ENCODE assay signal across 1 cellular context in genomic region chr15:98528056-98528725, GRCh38.
TF ChIP-seq lines count a peak whose summit lies in the region.

No MANE protein-coding gene starts in this region.

TF ChIP-seq in HepG2, 621 proteins besides CTCF, POLR2A, EP300 and RAD21 (continued from another document and continues in another):
- TF ChIP-seq ARID5B (CRISPR knock-in tag; IDR thresholded peaks at IDR 0.05) (peak; percentile 89), FOXA1 (IDR thresholded peaks at IDR 0.05) (no peak), FOXA1 (CRISPR knock-in tag; IDR thresholded peaks at IDR 0.05) (peak; percentile 73), MLXIP (CRISPR knock-in tag; IDR thresholded peaks at IDR 0.05; ENCODE audit: borderline replicate concordance) (no peak), MYNN (CRISPR knock-in tag; IDR thresholded peaks at IDR 0.05; ENCODE audit: low read depth) (no peak), CBX5 (CRISPR knock-in tag; IDR thresholded peaks at IDR 0.05; ENCODE audit: borderline replicate concordance) (0 out of 2 replicates have a peak, but pooled peaks have one; percentile 28), RXRB (CRISPR knock-in tag; IDR thresholded peaks at IDR 0.05; ENCODE audit: borderline replicate concordance) (peak; percentile 89), ZNF510 (CRISPR knock-in tag; IDR thresholded peaks at IDR 0.05; ENCODE audit: low read depth) (no peak), HOMEZ (CRISPR knock-in tag; IDR thresholded peaks at IDR 0.05; ENCODE audit: low read depth) (0 out of 2 replicates have a peak, but pooled peaks have one; percentile 33), SOX13 (IDR thresholded peaks at IDR 0.05) (no peak), SOX13 (CRISPR knock-in tag; conservative IDR thresholded peaks at IDR 0.05 in 1 of 2, IDR thresholded peaks at IDR 0.05 in 1 of 2) (peak in 1 of 2 experiments; percentile 57; a peak in 1 of 4 replicates), ZBTB10 (CRISPR knock-in tag; IDR thresholded peaks at IDR 0.05; ENCODE audit: borderline replicate concordance) (no peak), RARA (CRISPR knock-in tag; IDR thresholded peaks at IDR 0.05) (peak; percentile 99), MAFK (conservative IDR thresholded peaks at IDR 0.05 in 1 of 2, IDR thresholded peaks at IDR 0.05 in 1 of 2; ENCODE audit: low read length in 2 of 2) (peak; percentile 92), BCL6 (CRISPR knock-in tag; IDR thresholded peaks at IDR 0.05) (peak; percentile 79), ZNF430 (CRISPR knock-in tag; IDR thresholded peaks at IDR 0.05) (peak; percentile 83; the same call in 1 of the 2 replicates), TSC22D2 (CRISPR knock-in tag; IDR thresholded peaks at IDR 0.05; ENCODE audit: borderline replicate concordance) (no peak), NR2C2 (CRISPR knock-in tag; IDR thresholded peaks at IDR 0.05; ENCODE audit: borderline replicate concordance) (peak; percentile 56; the same call in 1 of the 2 replicates), CEBPG (CRISPR knock-in tag; IDR thresholded peaks at IDR 0.05) (peak; percentile 39; the same call in 1 of the 2 replicates), ZNF281 (CRISPR knock-in tag; IDR thresholded peaks at IDR 0.05; ENCODE audit: borderline replicate concordance) (no peak), HOXA3 (CRISPR knock-in tag; IDR thresholded peaks at IDR 0.05) (peak; percentile 34; the same call in 1 of the 2 replicates), RELA (CRISPR knock-in tag; IDR thresholded peaks at IDR 0.05) (no peak), ESRRA (CRISPR knock-in tag; IDR thresholded peaks at IDR 0.05; ENCODE audit: low read depth) (0 out of 2 replicates have a peak, but pooled peaks have one; percentile 42), IRF2 (CRISPR knock-in tag; IDR thresholded peaks at IDR 0.05) (0 out of 2 replicates have a peak, but pooled peaks have one; percentile 25), ZNF891 (CRISPR knock-in tag; IDR thresholded peaks at IDR 0.05) (no peak), FOXP1 (IDR thresholded peaks at IDR 0.05) (no peak), FOXP1 (CRISPR knock-in tag; IDR thresholded peaks at IDR 0.05) (0 out of 2 replicates have a peak, but pooled peaks have one; percentile 40), PRDM15 (CRISPR knock-in tag; IDR thresholded peaks at IDR 0.05) (no peak), ZSCAN29 (CRISPR knock-in tag; conservative IDR thresholded peaks at IDR 0.05) (no peak), ZNF619 (CRISPR knock-in tag; IDR thresholded peaks at IDR 0.05) (no peak), SSRP1 (CRISPR knock-in tag; IDR thresholded peaks at IDR 0.05) (no peak), KAT8 (CRISPR knock-in tag; IDR thresholded peaks at IDR 0.05) (peak; percentile 47; the same call in 1 of the 2 replicates), NCOR1 (IDR thresholded peaks at IDR 0.05; ENCODE audit: borderline replicate concordance, low read length) (peak; percentile 36; the same call in 1 of the 2 replicates), RERE (CRISPR knock-in tag; IDR thresholded peaks at IDR 0.05; ENCODE audit: low read depth) (no peak)
